1 cellular context compared by ENCODE assay signal in genomic region chr17:49361129-49361901, GRCh38.
TF ChIP-seq lines count a peak whose summit lies in the region.

No MANE protein-coding gene starts in this region.

TF ChIP-seq in HepG2, 621 proteins besides CTCF, POLR2A, EP300 and RAD21 (continued from another document and continues in another):
- no peak; the same call in 1 of the 2 replicates for TF ChIP-seq THAP9 (CRISPR knock-in tag; IDR thresholded peaks at IDR 0.05; ENCODE audit: borderline replicate concordance)
- 0 out of 2 replicates have a peak, but pooled peaks have one; percentile 67 for TF ChIP-seq MYNN (CRISPR knock-in tag; IDR thresholded peaks at IDR 0.05; ENCODE audit: low read depth)
- TF ChIP-seq ATF2 (CRISPR knock-in tag; IDR thresholded peaks at IDR 0.05), result no peak
- TF ChIP-seq MXI1 (IDR thresholded peaks at IDR 0.05; ENCODE audit: borderline replicate concordance, low read depth, low read length), result no peak
- TF ChIP-seq TGIF2 (CRISPR knock-in tag; IDR thresholded peaks at IDR 0.05), result no peak; the same call in none of the 2 replicates
- TF ChIP-seq TRAFD1 (CRISPR knock-in tag; IDR thresholded peaks at IDR 0.05; ENCODE audit: borderline replicate concordance), result no peak
- TF ChIP-seq ZBTB43 (CRISPR knock-in tag; conservative IDR thresholded peaks at IDR 0.05), result no peak; the same call in 1 of the 2 replicates
- 0 out of 2 replicates have a peak, but pooled peaks have one; percentile 35 for TF ChIP-seq ZNF276 (CRISPR knock-in tag; IDR thresholded peaks at IDR 0.05; ENCODE audit: low read depth)
- peak; percentile 74 for TF ChIP-seq IKZF4 (CRISPR knock-in tag; IDR thresholded peaks at IDR 0.05; ENCODE audit: borderline replicate concordance, low read depth, not compliant biosample characterization)
- TF ChIP-seq NONO (IDR thresholded peaks at IDR 0.05), result no peak
- peak; percentile 17; the same call in 1 of the 2 replicates for TF ChIP-seq NONO (CRISPR knock-in tag; conservative IDR thresholded peaks at IDR 0.05)
- no peak for TF ChIP-seq FOXJ3 (CRISPR knock-in tag; IDR thresholded peaks at IDR 0.05; ENCODE audit: borderline replicate concordance)
- peak; percentile 33; the same call in 1 of the 2 replicates for TF ChIP-seq DZIP1 (CRISPR knock-in tag; IDR thresholded peaks at IDR 0.05)
- no peak for TF ChIP-seq CHD2 (IDR thresholded peaks at IDR 0.05; ENCODE audit: low read depth, low read length)
- TF ChIP-seq ZNF83 (CRISPR knock-in tag; IDR thresholded peaks at IDR 0.05; ENCODE audit: borderline replicate concordance), result peak; percentile 57; the same call in 1 of the 2 replicates
- TF ChIP-seq POLR2AphosphoS2 (IDR thresholded peaks at IDR 0.05; ENCODE audit: low read depth, low read length), result no peak
- 0 out of 2 replicates have a peak, but pooled peaks have one; percentile 46 for TF ChIP-seq ZNF572 (CRISPR knock-in tag; IDR thresholded peaks at IDR 0.05)
- TF ChIP-seq ISL2 (CRISPR knock-in tag; IDR thresholded peaks at IDR 0.05), result peak; percentile 49; the same call in 1 of the 2 replicates
- no peak for TF ChIP-seq MLLT10 (CRISPR knock-in tag; IDR thresholded peaks at IDR 0.05)
- peak; percentile 56; the same call in 1 of the 2 replicates for TF ChIP-seq HNF1B (CRISPR knock-in tag; IDR thresholded peaks at IDR 0.05)
- peak; percentile 86 for TF ChIP-seq HES4 (CRISPR knock-in tag; IDR thresholded peaks at IDR 0.05; ENCODE audit: borderline replicate concordance)
- TF ChIP-seq ZNF746 (CRISPR knock-in tag; IDR thresholded peaks at IDR 0.05), result no peak; the same call in 1 of the 2 replicates
- TF ChIP-seq SRSF9 (IDR thresholded peaks at IDR 0.05; ENCODE audit: borderline replicate concordance, insufficient read depth, low read depth, low read length, poor library complexity, severe bottlenecking), result no peak
- no peak for TF ChIP-seq CBX2 (IDR thresholded peaks at IDR 0.05; ENCODE audit: low read depth, low read length)
- TF ChIP-seq CBX2 (CRISPR knock-in tag; IDR thresholded peaks at IDR 0.05; ENCODE audit: low read depth), result no peak
- TF ChIP-seq EEA1 (CRISPR knock-in tag; IDR thresholded peaks at IDR 0.05; ENCODE audit: borderline replicate concordance), result peak; percentile 73; the same call in 1 of the 2 replicates
- no peak for TF ChIP-seq ZNF431 (CRISPR knock-in tag; IDR thresholded peaks at IDR 0.05; ENCODE audit: borderline replicate concordance, low read depth)
- TF ChIP-seq MLXIP (CRISPR knock-in tag; IDR thresholded peaks at IDR 0.05; ENCODE audit: borderline replicate concordance), result no peak
- 0 out of 2 replicates have a peak, but pooled peaks have one; percentile 31 for TF ChIP-seq CENPT (CRISPR knock-in tag; IDR thresholded peaks at IDR 0.05; ENCODE audit: low read depth)
- no peak for TF ChIP-seq ZNF18 (CRISPR knock-in tag; IDR thresholded peaks at IDR 0.05; ENCODE audit: insufficient replicate concordance)
